8 cellular contexts compared by ENCODE assay signal in the genomic region with DNA sequence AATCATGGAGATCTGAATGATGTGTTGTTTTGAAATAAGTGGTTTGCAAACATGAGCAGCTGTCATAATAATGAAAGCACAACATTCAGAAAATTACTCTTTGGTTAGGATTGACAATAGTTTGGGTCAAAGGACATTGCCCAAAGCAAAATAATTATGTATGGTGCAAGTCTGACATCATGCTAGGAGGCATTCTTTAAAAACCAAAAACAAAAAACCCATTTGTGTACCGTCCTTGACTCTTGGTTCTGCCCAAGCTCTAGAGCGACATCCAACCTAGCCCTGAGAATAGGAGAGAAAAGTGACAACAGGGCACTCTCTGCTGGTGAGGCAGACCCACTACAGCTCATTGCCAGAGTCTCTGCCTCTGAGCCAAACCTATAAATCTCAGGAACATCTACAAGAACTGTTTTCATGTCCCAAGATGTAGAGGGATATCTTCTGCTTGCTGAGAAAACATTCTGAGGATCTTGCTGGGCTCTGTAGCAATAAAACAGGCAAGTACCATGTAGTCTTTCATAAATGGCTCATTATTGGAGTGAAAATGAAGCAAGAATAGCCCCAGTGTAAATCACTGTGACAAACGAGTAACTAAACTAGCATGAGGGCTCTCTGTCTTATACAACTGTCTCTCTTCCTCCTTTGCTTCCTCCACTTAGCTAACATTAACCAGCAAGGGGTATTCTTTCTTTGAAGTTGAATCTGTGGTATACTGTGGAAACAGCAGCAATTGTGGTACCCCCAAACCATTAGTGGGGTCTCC.
DNase-seq lines count a peak whose midpoint lies in the region; ATAC-seq and TF ChIP-seq lines count a peak whose summit lies in the region.

No MANE protein-coding gene starts in this region.

- peak overlapping the region; percentile 99 for H3K27ac ChIP-seq in SU-DHL-6 (ENCODE audit: low read depth, low read length)
- no peak overlapping the region for H3K27ac ChIP-seq in stomach

- H4K20me1 ChIP-seq in SU-DHL-6 (ENCODE audit: low read depth, low read length), result no peaks in the 10 kb centered on the region

- WGBS in stomach, 5 donors, result 26 to 39% (median 32%) methylated on average over 3 of the region's 3 CpGs

- POLR2A ChIA-PET in MCF 10A (lab: Yijun Ruan, JAX), result interaction anchor here (1.5 kb wide), 1 partner anchor 401 kb away, joined by 3 read pairs; no protein-coding TSS in a partner anchor

- H3K4me2 ChIP-seq in SU-DHL-6 (ENCODE audit: low read depth, low read length, poor library complexity, severe bottlenecking), result peak overlapping the region; percentile 74

- H3K9ac ChIP-seq in SU-DHL-6 (ENCODE audit: low read length), result peak overlapping the region; percentile 70

- no peaks in the 10 kb centered on the region; the same call in 1 of the 2 replicates for H3K36me3 ChIP-seq in SU-DHL-6 (ENCODE audit: low read length)
- no peaks in the 10 kb centered on the region for H3K36me3 ChIP-seq in stomach

- intact Hi-C loops in MCF 10A (cut with micrococcal nuclease), result no loop called here
- intact Hi-C loops in stomach (cut with DNase I; ENCODE audit: low total_unique reads), result loop anchor here (5.0 kb wide), 1 partner anchor 472 kb away; no protein-coding TSS in a partner anchor

- no peaks in the 10 kb centered on the region for H3K79me2 ChIP-seq in SU-DHL-6 (ENCODE audit: insufficient read depth, low read length)

- no peaks in the 10 kb centered on the region for H3K9me2 ChIP-seq in SU-DHL-6 (replicated peaks; ENCODE audit: insufficient read depth, low read length)

- ATAC-seq in left lobe of liver, result peak; percentile 83

- H3K9me3 Mint-ChIP-seq in MCF 10A (ENCODE audit: unreplicated experiment), result no peaks in the 10 kb centered on the region

- no peaks in the 10 kb centered on the region for H3K9me3 ChIP-seq in SU-DHL-6 (ENCODE audit: insufficient read depth, low read length)
- no peaks in the 10 kb centered on the region for H3K9me3 ChIP-seq in stomach

- peak; percentile 14 for DNase-seq in activated CD4-positive, CD25-positive, alpha-beta regulatory T cell treated with anti-CD3 and anti-CD28 coated beads, Interleukin-2, amount 50 U/mL, for 16 hours (ENCODE audit: low read depth, low spot score)
- DNase-seq in activated CD4-positive, CD25-positive, alpha-beta regulatory T cell treated with anti-CD3 and anti-CD28 coated beads, Interleukin-2, amount 50 U/mL, for 72 hours, result no peak
- DNase-seq in HFF-Myc (ENCODE audit: extremely low read depth, low read depth) (no peak), MV-4-11 (lab: John Stamatoyannopoulos, UW) (peak; percentile 68), MCF 10A (ENCODE audit: unreplicated experiment) (peak; percentile 56), left lobe of liver (ENCODE audit: low spot score) (no peak), stomach (no peak)

- no peak overlapping the region for H2AFZ ChIP-seq in SU-DHL-6 (ENCODE audit: low read depth, low read length, severe bottlenecking)

- H3K4me3 ChIP-seq in HFF-Myc (replicated peaks; ENCODE audit: low read depth, low read length) (no peak overlapping the region), SU-DHL-6 (ENCODE audit: insufficient read depth, low read length, poor library complexity, severe bottlenecking) (peak overlapping the region; percentile 19), stomach (no peak overlapping the region)

- H3K4me1 ChIP-seq in stomach, result peaks cover 0 to 6% (median 2%) of the 10 kb centered on the region in 4 donors

- TF ChIP-seq POLR2A in stomach (IDR thresholded peaks at IDR 0.05), result no peak

- H3K27ac Mint-ChIP-seq in MCF 10A (ENCODE audit: low read depth, unreplicated experiment), result no peak overlapping the region

- H3K4me3 Mint-ChIP-seq in MCF 10A (ENCODE audit: unreplicated experiment), result no peak overlapping the region

- peak; percentile 51 for TF ChIP-seq CTCF in HFF-Myc (IDR thresholded peaks at IDR 0.05; ENCODE audit: low read depth, low read length, missing control alignments)
- peak; percentile 90 for TF ChIP-seq CTCF in SU-DHL-6 (IDR thresholded peaks at IDR 0.05; ENCODE audit: insufficient read depth, low read length, poor library complexity, severe bottlenecking)
- TF ChIP-seq CTCF in MCF 10A (IDR thresholded peaks at IDR 0.05; ENCODE audit: unreplicated experiment), result peak; percentile 48
- peak in 4 of 7 experiments; percentile 19 to 52 (median 40) for TF ChIP-seq CTCF in stomach (IDR thresholded peaks at IDR 0.05)

- no peaks in the 10 kb centered on the region for H3K36me3 Mint-ChIP-seq in MCF 10A (ENCODE audit: insufficient read depth, unreplicated experiment)

- H3K27me3 ChIP-seq in SU-DHL-6 (ENCODE audit: low read length), result no peaks in the 10 kb centered on the region
- H3K27me3 ChIP-seq in stomach, result no peaks in the 10 kb centered on the region

- peaks cover 66% of the 10 kb centered on the region for H3F3A ChIP-seq in SU-DHL-6 (ENCODE audit: insufficient read depth)

- TF ChIP-seq EP300 in stomach (IDR thresholded peaks at IDR 0.05), result no peak

- H3K4me1 Mint-ChIP-seq in MCF 10A (ENCODE audit: insufficient read depth, unreplicated experiment), result no peaks in the 10 kb centered on the region

- H3K27me3 Mint-ChIP-seq in MCF 10A (ENCODE audit: insufficient read depth, unreplicated experiment), result peaks cover 13% of the 10 kb centered on the region

- no TSS peak for BruUV-seq in MCF 10A (replicated peaks; lab: Mats Ljungman, UMichigan)

- CTCF ChIA-PET in MCF 10A (lab: Yijun Ruan, JAX), result interaction anchor here (0.6 to 11.2 kb wide), 26 partner anchors 8 to 1454 kb away, joined by 3 to 241 read pairs (median 3); no protein-coding TSS in a partner anchor

Comparison
In these comparisons a context has a peak if more than half of its experiments do, and no peak if none do; other contexts are left out.
1. DNase-seq: peak in activated CD4-positive, CD25-positive, alpha-beta regulatory T cell treated with anti-CD3 and anti-CD28 coated beads, Interleukin-2, amount 50 U/mL, for 16 hours (single experiment), MV-4-11 (single experiment) and MCF 10A (single experiment); none in activated CD4-positive, CD25-positive, alpha-beta regulatory T cell treated with anti-CD3 and anti-CD28 coated beads, Interleukin-2, amount 50 U/mL, for 72 hours (single experiment), HFF-Myc (single experiment), left lobe of liver (single experiment) and stomach (single experiment).
2. Peak in every context shown above with its lines, with median percentiles within 50 percentile points of each other: CTCF ChIP-seq.